ENCODE assay signal across 14 cellular contexts in genomic region chr19:58261968-58262921, GRCh38. TPM values are rescaled to one million over a fixed set of nuclear protein-coding genes. Genes with fewer than 3 reads are reported as not detected.
DNase-seq lines count a peak whose midpoint lies in the region; ATAC-seq and TF ChIP-seq lines count a peak whose summit lies in the region.
"Had no signal": no experiment of that assay in that cellular context is flagged by ENCODE, and none has a peak within 500 bp of the region (broad histone marks: within the 10 kb centered on the region; RNA-seq: fewer than 3 reads in every experiment).

No MANE protein-coding gene starts in this region.

- peaks cover 21 to 73% (median 72%) of the 10 kb centered on the region in 3 donors for H3K36me3 Mint-ChIP-seq in CD8-positive, alpha-beta memory T cell

- no peaks in the 10 kb centered on the region for H3K27me3 ChIP-seq in CD8-positive, alpha-beta memory T cell (ENCODE audit: insufficient read depth, low read length, poor library complexity, severe bottlenecking)
- no peaks in the 10 kb centered on the region for H3K27me3 ChIP-seq in muscle layer of colon (ENCODE audit: control insufficient read depth in 1 of 2, insufficient read depth in 2 of 2, low read length in 2 of 2)

- peaks cover 87% of the 10 kb centered on the region for H3K9me3 ChIP-seq in CD8-positive, alpha-beta memory T cell (ENCODE audit: low read length)
- peaks cover 85% of the 10 kb centered on the region for H3K9me3 ChIP-seq in muscle layer of colon (ENCODE audit: low read length)

- H3K4me3 ChIP-seq in CD8-positive, alpha-beta memory T cell (ENCODE audit: low read length), result peak overlapping the region; percentile 47
- H3K4me3 ChIP-seq in choroid plexus epithelial cell (ENCODE audit: low read depth, low read length) (no peak overlapping the region), muscle layer of colon (ENCODE audit: low read depth in 1 of 2, low read length in 2 of 2) (peak overlapping the region; percentile 4 to 57)

- H3K4me1 ChIP-seq in CD8-positive, alpha-beta memory T cell (ENCODE audit: insufficient read depth, low read length), result no peaks in the 10 kb centered on the region
- no peaks in the 10 kb centered on the region for H3K4me1 ChIP-seq in muscle layer of colon (ENCODE audit: insufficient read depth, low read length)

- no peak overlapping the region for H3K27ac Mint-ChIP-seq in CD8-positive, alpha-beta memory T cell

- H3K27me3 Mint-ChIP-seq in CD8-positive, alpha-beta memory T cell, result no peaks in the 10 kb centered on the region

- no peak for TF ChIP-seq CTCF in choroid plexus epithelial cell (conservative IDR thresholded peaks at IDR 0.05; ENCODE audit: low read depth, low read length)

- no peak for DNase-seq in CD8-positive, alpha-beta memory T cell
- DNase-seq in HT1080 (ENCODE audit: low read depth) (peak; percentile 4), choroid plexus epithelial cell (ENCODE audit: low read depth) (peak; percentile 13), SKM-1 (lab: John Stamatoyannopoulos, UW; ENCODE audit: unreplicated experiment) (no peak)
- DNase-seq: effector memory CD4-positive, alpha-beta T cell; NCI-H1105; NCI-H526; substantia nigra; WERI-Rb-1 had no signal

- H3K36me3 ChIP-seq in CD8-positive, alpha-beta memory T cell (ENCODE audit: insufficient read depth, low read length), result peaks cover 60% of the 10 kb centered on the region
- peaks cover 51% of the 10 kb centered on the region for H3K36me3 ChIP-seq in muscle layer of colon (ENCODE audit: insufficient read depth, low read length)

- H3K4me1 Mint-ChIP-seq in CD8-positive, alpha-beta memory T cell, result peaks cover 0 to 3% (median 0%) of the 10 kb centered on the region in 3 donors
- H3K4me1 Mint-ChIP-seq: CD14-positive monocyte had no signal

- H3K4me3 Mint-ChIP-seq in CD8-positive, alpha-beta memory T cell, result no peak overlapping the region
- H3K4me3 Mint-ChIP-seq: CD14-positive monocyte had no signal

- POLR2A ChIA-PET in CD8-positive, alpha-beta memory T cell (lab: Charles Lee), result no interaction called here

- CTCF ChIA-PET in CD8-positive, alpha-beta memory T cell (lab: Charles Lee), result no interaction called here

- peaks cover 11 to 99% (median 97%) of the 10 kb centered on the region in 5 donors for H3K9me3 Mint-ChIP-seq in CD8-positive, alpha-beta memory T cell

- no peak for ATAC-seq in GM18502 (IDR thresholded peaks at IDR 0.05; ENCODE audit: poor library complexity, unreplicated experiment)
- ATAC-seq in HG03196 (IDR thresholded peaks at IDR 0.05; ENCODE audit: unreplicated experiment), result no peak
- no peak for ATAC-seq in HG03139 (IDR thresholded peaks at IDR 0.05; ENCODE audit: unreplicated experiment)

- no peak overlapping the region for H3K9ac ChIP-seq in muscle layer of colon (ENCODE audit: low read length)

- H3K27ac ChIP-seq in CD8-positive, alpha-beta memory T cell (ENCODE audit: low read depth, low read length), result no peak overlapping the region
- no peak overlapping the region for H3K27ac ChIP-seq in muscle layer of colon (ENCODE audit: low read depth, low read length)
- H3K27ac ChIP-seq: WERI-Rb-1 had no signal

RNA-seq across cellular contexts. Expression of gene ZNF8, which starts 16.5 kb away (rescaled TPM):
- 1 to 10 TPM; 4.4 to 4.5 TPM for total RNA-seq in CD8-positive, alpha-beta memory T cell
- 1.0 TPM for polyA plus RNA-seq in CD8-positive, alpha-beta memory T cell
- total RNA-seq in HT1080 (2014; rRNA removed; shearing (Covaris generic)), result 3.1 TPM in 2 replicates
- polyA plus RNA-seq in HT1080 (2015; cell fraction: cytosol; rRNA removed), result 1.7 and 2.2 TPM in 2 replicates
- polyA plus RNA-seq in HT1080 (2015; cell fraction: nucleus; rRNA removed), result 5.7 and 6.5 TPM in 2 replicates

RNA-seq across cellular contexts. Expression of gene ZNF544, which starts 33.5 kb away (rescaled TPM):
- 10 to 100 TPM; 51.8 to 56.8 TPM for total RNA-seq in CD8-positive, alpha-beta memory T cell
- 29.2 TPM for polyA plus RNA-seq in CD8-positive, alpha-beta memory T cell
- total RNA-seq in HT1080 (2014; rRNA removed; shearing (Covaris generic)), result 36.6 and 62.3 TPM in 2 replicates
- polyA plus RNA-seq in HT1080 (2015; cell fraction: cytosol; rRNA removed), result 22.5 and 24.4 TPM in 2 replicates
- polyA plus RNA-seq in HT1080 (2015; cell fraction: nucleus; rRNA removed), result 21.6 and 28.4 TPM in 2 replicates

RNA-seq across cellular contexts. Expression of gene ERVK3-1, which starts 42.9 kb away (rescaled TPM):
- total RNA-seq in CD8-positive, alpha-beta memory T cell, result 100 to 1,000 TPM; 100 to 102 TPM
- 84.6 TPM for polyA plus RNA-seq in CD8-positive, alpha-beta memory T cell
- total RNA-seq in HT1080 (2014; rRNA removed; shearing (Covaris generic)), result 78.6 and 105 TPM in 2 replicates
- polyA plus RNA-seq in HT1080 (2015; cell fraction: cytosol; rRNA removed), result 39.6 and 39.7 TPM in 2 replicates
- 72.8 and 75.1 TPM in 2 replicates for polyA plus RNA-seq in HT1080 (2015; cell fraction: nucleus; rRNA removed)

Comparison
In these comparisons a context has a peak if more than half of its experiments do, and no peak if none do; other contexts are left out.
1. DNase-seq: peak in HT1080 (single experiment) and choroid plexus epithelial cell (single experiment); none in CD8-positive, alpha-beta memory T cell (0 of 5) and SKM-1 (single experiment).